17 cellular contexts compared by ENCODE assay signal in the genomic region with DNA sequence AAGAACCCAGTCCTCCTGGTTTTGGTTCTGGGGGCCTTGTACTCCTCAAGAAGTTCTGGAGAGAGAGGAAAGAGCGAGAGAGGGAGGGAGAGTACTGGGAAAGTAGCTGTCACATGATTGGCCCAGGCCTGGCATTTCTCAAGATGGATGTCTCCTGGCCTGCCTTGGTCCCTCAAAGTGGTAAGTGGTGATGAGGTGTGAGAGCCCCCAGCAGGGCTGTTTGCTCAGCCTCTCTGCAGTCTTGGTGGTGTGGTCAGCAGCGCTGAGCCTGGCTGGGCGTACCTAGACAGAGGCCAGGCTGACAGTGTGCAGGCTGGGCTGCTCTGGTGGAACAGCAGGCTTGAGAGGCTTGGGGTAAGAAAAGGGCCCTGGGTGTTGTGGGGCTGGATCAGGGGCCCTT. TPM values are rescaled to one million over a fixed set of nuclear protein-coding genes. Genes with fewer than 3 reads are reported as not detected.
DNase-seq lines count a peak whose midpoint lies in the region; TF ChIP-seq lines count a peak whose summit lies in the region.
"Had no signal": no experiment of that assay in that cellular context is flagged by ENCODE, and none has a peak within 500 bp of the region (broad histone marks: within the 10 kb centered on the region; RNA-seq: fewer than 3 reads in every experiment).

No MANE protein-coding gene starts in this region.

- POLR2A ChIA-PET in HEK293 (lab: Yijun Ruan, JAX), result interaction anchor here (0.6 kb wide), 1 partner anchor 391 kb away, joined by 5 read pairs; no protein-coding TSS in a partner anchor

- intact Hi-C loops in esophagus squamous epithelium (cut with DNase I) (no loop called here), thyroid gland (cut with DNase I) (no loop called here)

- no peaks in the 10 kb centered on the region for H3K4me1 ChIP-seq in HEK293 (ENCODE audit: control insufficient read depth, insufficient read depth, low read length)
- H3K4me1 ChIP-seq in esophagus squamous epithelium, result peaks cover 6 to 35% (median 12%) of the 10 kb centered on the region in 3 donors
- H3K4me1 ChIP-seq in muscle layer of duodenum (ENCODE audit: control insufficient read depth in 1 of 2, insufficient read depth in 2 of 2, low read length in 2 of 2), result peaks cover 0 to 33% of the 10 kb centered on the region in 2 donors
- peaks cover 73% of the 10 kb centered on the region for H3K4me1 ChIP-seq in stomach smooth muscle (ENCODE audit: control insufficient read depth, insufficient read depth, low read length)
- H3K4me1 ChIP-seq in thyroid gland, result peaks cover 7 to 17% of the 10 kb centered on the region in 2 donors
- H3K4me1 ChIP-seq in BE2C, result peaks cover 5% of the 10 kb centered on the region

- DNase-seq in esophagus squamous epithelium (lab: John Stamatoyannopoulos, UW) (no peak), thyroid gland (no peak), BE2C (no peak)
- no peak for DNase-seq in activated effector memory CD4-positive, alpha-beta T cell treated with anti-CD3 and anti-CD28 coated beads, Interleukin-2, amount 50 U/mL, for 16 hours
- DNase-seq in activated naive CD4-positive, alpha-beta T cell treated with anti-CD3 and anti-CD28 coated beads, Interleukin-2, amount 10 ng/mL, durations not matched to agents 7 days and 5 days, result no peak
- DNase-seq: AML-193; CD4-positive, alpha-beta memory T cell; DMS79; MV-4-11; NCI-H1694; NCI-H345; NCI-H69 had no signal

- peaks cover 8% of the 10 kb centered on the region for H3K4me1 Mint-ChIP-seq in activated naive CD4-positive, alpha-beta T cell treated with anti-CD3 and anti-CD28 coated beads, Interleukin-2, amount 10 ng/mL, durations not matched to agents 7 days and 5 days

- H3K36me3 Mint-ChIP-seq in activated naive CD4-positive, alpha-beta T cell treated with anti-CD3 and anti-CD28 coated beads, Interleukin-2, amount 10 ng/mL, durations not matched to agents 7 days and 5 days, result no peaks in the 10 kb centered on the region
- H3K36me3 Mint-ChIP-seq: CD4-positive, alpha-beta memory T cell had no signal

- H3K27me3 ChIP-seq in esophagus squamous epithelium (peaks cover 0 to 73% (median 8%) of the 10 kb centered on the region in 4 donors), muscle layer of duodenum (ENCODE audit: low read depth, low read length) (peaks cover 20% of the 10 kb centered on the region), stomach smooth muscle (ENCODE audit: control insufficient read depth in 1 of 2, insufficient read depth in 2 of 2, low read length in 2 of 2) (peaks cover 0 to 4% of the 10 kb centered on the region in 2 donors), thyroid gland (peaks cover 20% of the 10 kb centered on the region), BE2C (no peaks in the 10 kb centered on the region)

- CTCF ChIA-PET in HEK293 (lab: Yijun Ruan, JAX), result interaction anchor here (0.6 to 2.2 kb wide), 11 partner anchors 9 to 99 kb away, joined by 3 to 11 read pairs (median 4); no protein-coding TSS in a partner anchor
- CTCF ChIA-PET in activated naive CD4-positive, alpha-beta T cell treated with anti-CD3 and anti-CD28 coated beads, Interleukin-2, amount 10 ng/mL, durations not matched to agents 7 days and 5 days (lab: Charles Lee), result interaction anchor here (1.0 kb wide), 1 partner anchor 39 kb away, joined by 3 read pairs; no protein-coding TSS in a partner anchor

- H3K27ac ChIP-seq in HEK293 (ENCODE audit: extremely low read depth, low read depth, low read length), result no peak overlapping the region
- H3K27ac ChIP-seq in esophagus squamous epithelium, result peak overlapping the region; percentile 24 to 90 (median 85)
- H3K27ac ChIP-seq in muscle layer of duodenum (ENCODE audit: low read length), result peak overlapping the region; percentile 53
- peak overlapping the region; percentile 98 for H3K27ac ChIP-seq in stomach smooth muscle (ENCODE audit: low read length)
- H3K27ac ChIP-seq in thyroid gland, result no peak overlapping the region
- H3K27ac ChIP-seq: RWPE1 had no signal

- TF ChIP-seq POLR2A in esophagus squamous epithelium (IDR thresholded peaks at IDR 0.05), result no peak
- TF ChIP-seq POLR2A in thyroid gland (IDR thresholded peaks at IDR 0.05), result no peak

- H3K9ac ChIP-seq in stomach smooth muscle (ENCODE audit: low read length in 2 of 2), result peak overlapping the region; percentile 62 to 87

- H3K4me3 ChIP-seq in HEK293 (ENCODE audit: low read depth, low read length) (no peak overlapping the region), esophagus squamous epithelium (no peak overlapping the region), muscle layer of duodenum (ENCODE audit: low read depth in 1 of 2, low read length in 2 of 2) (no peak overlapping the region), stomach smooth muscle (ENCODE audit: low read length in 2 of 2) (peak overlapping the region in 1 of 2 donors; percentile 40), thyroid gland (replicated peaks in 1 of 3) (no peak overlapping the region), BE2C (ENCODE audit: low read depth, low read length) (no peak overlapping the region)
- H3K4me3 ChIP-seq: GM23338 had no signal

- no peaks in the 10 kb centered on the region for H3K9me3 ChIP-seq in HEK293 (ENCODE audit: control insufficient read depth, insufficient read depth, low read depth, low read length)
- H3K9me3 ChIP-seq in esophagus squamous epithelium, result no peaks in the 10 kb centered on the region
- H3K9me3 ChIP-seq in muscle layer of duodenum (ENCODE audit: control insufficient read depth in 1 of 2, low read length in 2 of 2), result no peaks in the 10 kb centered on the region
- no peaks in the 10 kb centered on the region for H3K9me3 ChIP-seq in stomach smooth muscle (ENCODE audit: control insufficient read depth in 2 of 2, low read length in 2 of 2)
- H3K9me3 ChIP-seq in thyroid gland, result no peaks in the 10 kb centered on the region
- H3K9me3 ChIP-seq in BE2C, result no peaks in the 10 kb centered on the region

- H3K36me3 ChIP-seq in HEK293 (ENCODE audit: control insufficient read depth in 2 of 2, insufficient read depth in 1 of 2, low read length in 2 of 2) (no peaks in the 10 kb centered on the region), esophagus squamous epithelium (no peaks in the 10 kb centered on the region), muscle layer of duodenum (ENCODE audit: control insufficient read depth in 1 of 2, insufficient read depth in 2 of 2, low read length in 2 of 2) (no peaks in the 10 kb centered on the region), stomach smooth muscle (ENCODE audit: control insufficient read depth in 2 of 2, insufficient read depth in 2 of 2, low read length in 2 of 2) (no peaks in the 10 kb centered on the region), thyroid gland (no peaks in the 10 kb centered on the region), BE2C (no peaks in the 10 kb centered on the region)

- 83 to 94% methylated on average over 1 of the region's 3 CpGs for WGBS in esophagus squamous epithelium, 2 donors
- 74 to 78% methylated on average over 3 of the region's 3 CpGs for WGBS in thyroid gland, 2 donors

- no peaks in the 10 kb centered on the region for H3K9me3 Mint-ChIP-seq in activated naive CD4-positive, alpha-beta T cell treated with anti-CD3 and anti-CD28 coated beads, Interleukin-2, amount 10 ng/mL, durations not matched to agents 7 days and 5 days
- H3K9me3 Mint-ChIP-seq: CD4-positive, alpha-beta memory T cell; GM23338 had no signal

- no peak overlapping the region for H3K27ac Mint-ChIP-seq in activated naive CD4-positive, alpha-beta T cell treated with anti-CD3 and anti-CD28 coated beads, Interleukin-2, amount 10 ng/mL, durations not matched to agents 7 days and 5 days
- H3K27ac Mint-ChIP-seq: CD4-positive, alpha-beta memory T cell; GM23338 had no signal

- peaks cover 18% of the 10 kb centered on the region for H3K27me3 Mint-ChIP-seq in activated naive CD4-positive, alpha-beta T cell treated with anti-CD3 and anti-CD28 coated beads, Interleukin-2, amount 10 ng/mL, durations not matched to agents 7 days and 5 days

- no peak for TF ChIP-seq CTCF in HEK293 (tag by site-specific recombination; IDR thresholded peaks at IDR 0.05)
- TF ChIP-seq CTCF in esophagus squamous epithelium (IDR thresholded peaks at IDR 0.05), result no peak
- no peak for TF ChIP-seq CTCF in thyroid gland (IDR thresholded peaks at IDR 0.05)
- TF ChIP-seq CTCF in BE2C (IDR thresholded peaks at IDR 0.05; ENCODE audit: low read depth, low read length), result no peak

- H3K4me3 Mint-ChIP-seq in activated naive CD4-positive, alpha-beta T cell treated with anti-CD3 and anti-CD28 coated beads, Interleukin-2, amount 10 ng/mL, durations not matched to agents 7 days and 5 days, result no peak overlapping the region
- H3K4me3 Mint-ChIP-seq: CD4-positive, alpha-beta memory T cell; GM23338 had no signal

TF ChIP-seq in HEK293, 187 proteins besides CTCF, POLR2A, EP300 and RAD21:
- TF ChIP-seq ZNF654 (tag by site-specific recombination; IDR thresholded peaks at IDR 0.05; ENCODE audit: low read depth), result no peak
- no peak for TF ChIP-seq OSR2 (tag by site-specific recombination; IDR thresholded peaks at IDR 0.05)
- TF ChIP-seq ZNF449 (tag by site-specific recombination; IDR thresholded peaks at IDR 0.05), result peak; percentile 83
- no peak for TF ChIP-seq ZNF10 (tag by site-specific recombination; IDR thresholded peaks at IDR 0.05)
- TF ChIP-seq ZEB2 (tag by site-specific recombination; IDR thresholded peaks at IDR 0.05), result no peak

RNA-seq across cellular contexts. Expression of gene SPEG, which starts 2.5 kb away (rescaled TPM):
- total RNA-seq in esophagus squamous epithelium (10 to 100 TPM in 1 of 4 donors, 1 to 10 TPM in 3; 3.8 to 29.0 (median 5.0) TPM), thyroid gland (1 to 10 TPM; 1.9 to 3.5 (median 3.3) TPM)
- 269 TPM for polyA plus RNA-seq in BE2C (2012; ENCODE audit: insufficient read depth, insufficient read length, low read depth)

RNA-seq across cellular contexts. Expression of gene DES, which starts 19.0 kb away (rescaled TPM):
- total RNA-seq in esophagus squamous epithelium (1,000 to 10,000 TPM in 1 of 4 donors, 100 to 1,000 TPM in 3; 120 to 2,698 (median 303) TPM), thyroid gland (10 to 100 TPM; 26.7 to 54.4 (median 28.7) TPM)
- polyA plus RNA-seq in BE2C (2012; ENCODE audit: insufficient read depth, insufficient read length, low read depth), result 1.5 TPM
- total RNA-seq: CD4-positive, alpha-beta memory T cell had no signal
- polyA plus RNA-seq: CD4-positive, alpha-beta memory T cell had no signal

RNA-seq across cellular contexts. Expression of gene DNPEP, which starts 49.4 kb away (rescaled TPM):
- 10 to 100 TPM; 36.7 to 82.4 (median 39.5) TPM for total RNA-seq in esophagus squamous epithelium
- total RNA-seq in thyroid gland, result 10 to 100 TPM; 35.9 to 49.5 (median 41.6) TPM
- polyA plus RNA-seq in BE2C (2012; ENCODE audit: insufficient read depth, insufficient read length, low read depth), result 70.7 TPM

Comparison
In these comparisons a context has a peak if more than half of its experiments do, and no peak if none do; other contexts are left out.
1. H3K27ac ChIP-seq: peak in esophagus squamous epithelium (4 of 4), muscle layer of duodenum (single experiment) and stomach smooth muscle (single experiment); none in HEK293 (single experiment) and thyroid gland (0 of 3).